Comparison of ENCODE assay signal across 17 cellular contexts in the genomic region with DNA sequence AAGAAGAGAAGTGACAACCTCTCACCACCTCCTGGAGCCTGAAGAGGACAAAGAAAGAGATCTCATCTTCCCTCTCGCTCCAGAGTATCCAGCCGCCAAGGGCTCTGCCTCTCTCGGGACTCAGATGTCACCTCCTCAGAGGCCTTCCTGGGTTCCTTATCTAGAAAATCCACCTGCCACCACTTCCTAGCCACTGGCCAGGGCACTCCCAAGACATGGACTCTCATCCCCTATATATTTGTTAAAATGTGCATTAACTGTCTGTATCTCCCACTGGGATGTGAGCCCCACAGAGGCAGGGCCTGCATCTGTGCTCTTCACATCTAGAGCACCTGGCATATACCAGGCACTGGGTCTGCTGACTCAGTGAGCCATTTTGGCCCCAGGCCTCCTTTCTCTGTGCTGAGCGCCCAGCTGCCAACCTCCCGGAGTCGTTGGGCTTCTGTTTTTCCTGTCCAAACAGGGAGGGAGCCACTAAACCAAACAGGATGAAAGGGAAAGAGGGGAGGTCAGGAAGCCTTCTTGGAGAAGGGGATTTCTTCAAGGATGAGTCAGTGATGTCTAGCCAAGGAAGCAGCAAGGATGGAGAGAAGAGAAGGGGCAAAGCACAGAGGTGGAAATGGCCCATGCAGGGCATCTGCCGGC. TPM values are rescaled to one million over a fixed set of nuclear protein-coding genes. Genes with fewer than 3 reads are reported as not detected.
DNase-seq lines count a peak whose midpoint lies in the region; ATAC-seq, FAIRE-seq and TF ChIP-seq lines count a peak whose summit lies in the region.
"Had no signal": no experiment of that assay in that cellular context is flagged by ENCODE, and none has a peak within 500 bp of the region (broad histone marks: within the 10 kb centered on the region; RNA-seq: fewer than 3 reads in every experiment).

No MANE protein-coding gene starts in this region.

- CTCF ChIA-PET in A549 (lab: Yijun Ruan, JAX), result interaction anchor here (0.8 to 2.0 kb wide), 4 partner anchors 8 to 404 kb away, joined by 3 to 4 read pairs (median 4); no protein-coding TSS in a partner anchor
- CTCF ChIA-PET in activated CD4-positive, alpha-beta T cell treated with anti-CD3 and anti-CD28 coated beads for 36 hours (lab: Charles Lee), result no interaction called here

- peak; percentile 70 for FAIRE-seq in A549 (lab: Jason Lieb, UNC)

- peak in 1 of 2 experiments; percentile 67; a peak in 1 of 5 replicates for TF ChIP-seq EP300 in A549 (IDR thresholded peaks at IDR 0.05)

- peaks cover 46% of the 10 kb centered on the region for H3K4me1 ChIP-seq in A549
- H3K4me1 ChIP-seq in heart right ventricle, result peaks cover 0 to 9% (median 0%) of the 10 kb centered on the region in 9 donors
- H3K4me1 ChIP-seq in trophoblast cell (ENCODE audit: control insufficient read depth in 1 of 2, insufficient read depth in 2 of 2, low read length in 2 of 2), result peaks cover 10 to 11% of the 10 kb centered on the region in 2 experiments
- H3K4me1 ChIP-seq: prostate gland had no signal

- no peaks in the 10 kb centered on the region for H3K36me3 Mint-ChIP-seq in activated CD4-positive, alpha-beta T cell treated with anti-CD3 and anti-CD28 coated beads for 36 hours (ENCODE audit: low read depth)

- H3K79me2 ChIP-seq in trophoblast cell (ENCODE audit: control insufficient read depth, insufficient read depth, low read length, poor library complexity), result no peaks in the 10 kb centered on the region

- H3K36me3 ChIP-seq in brain microvascular endothelial cell (replicated peaks) (no peaks in the 10 kb centered on the region), heart right ventricle (no peaks in the 10 kb centered on the region), trophoblast cell (ENCODE audit: control insufficient read depth in 1 of 2, insufficient read depth in 2 of 2, low read length in 2 of 2) (peaks cover 12% of the 10 kb centered on the region in 2 experiments)
- H3K36me3 ChIP-seq: cardiac muscle cell, prostate gland had no signal

- no peak overlapping the region for H2BK5ac ChIP-seq in trophoblast cell (ENCODE audit: low read depth, low read length, poor library complexity)

- H3K27ac ChIP-seq in A549 (peak overlapping the region; percentile 69 to 82), brain microvascular endothelial cell (no peak overlapping the region), heart right ventricle (no peak overlapping the region), trophoblast cell (ENCODE audit: low read depth, low read length) (no peak overlapping the region)
- H3K27ac ChIP-seq: cardiac muscle cell, PC-9, prostate gland had no signal

- WGBS in A549 (ENCODE audit: missing lambda C conversion rate), result 43% methylated on average over 6 of the region's 7 CpGs
- 67 to 79% methylated on average over 7 of the region's 7 CpGs for WGBS in heart right ventricle, 2 donors
- no CpG with 5 or more reads among the region's 7 CpGs for WGBS in trophoblast cell (ENCODE audit: extremely low coverage, insufficient coverage, insufficient read length)

- H3K27me3 Mint-ChIP-seq in activated CD4-positive, alpha-beta T cell treated with anti-CD3 and anti-CD28 coated beads for 36 hours, result peaks cover 2% of the 10 kb centered on the region

- H3K4me3 ChIP-seq in A549 (no peak overlapping the region), brain microvascular endothelial cell (ENCODE audit: low read depth, low read length) (no peak overlapping the region), heart right ventricle (no peak overlapping the region), trophoblast cell (ENCODE audit: low read depth, low read length) (no peak overlapping the region)
- H3K4me3 ChIP-seq: cardiac muscle cell, PC-9, prostate gland had no signal

- no peak overlapping the region for H2BK120ac ChIP-seq in trophoblast cell (ENCODE audit: insufficient read depth, low read length, poor library complexity)

- ATAC-seq in A549 (peak; percentile 68 to 87), heart right ventricle (no peak)
- no peak for ATAC-seq in activated CD4-positive, alpha-beta T cell treated with anti-CD3 and anti-CD28 coated beads for 36 hours

- no peak overlapping the region for H2AK5ac ChIP-seq in trophoblast cell (ENCODE audit: low read length)

- no peaks in the 10 kb centered on the region for H3K9me3 Mint-ChIP-seq in activated CD4-positive, alpha-beta T cell treated with anti-CD3 and anti-CD28 coated beads for 36 hours (ENCODE audit: low read depth)

- no peak overlapping the region for H3K4me3 Mint-ChIP-seq in activated CD4-positive, alpha-beta T cell treated with anti-CD3 and anti-CD28 coated beads for 36 hours

- no peak overlapping the region for H4K12ac ChIP-seq in trophoblast cell (ENCODE audit: low read depth, low read length)

- peak in 1 of 2 experiments; percentile 35; a peak in 4 of 5 replicates for TF ChIP-seq RAD21 in A549 (conservative IDR thresholded peaks at IDR 0.05 in 1 of 2, IDR thresholded peaks at IDR 0.05 in 1 of 2)

- no peaks in the 10 kb centered on the region for H3K4me1 Mint-ChIP-seq in activated CD4-positive, alpha-beta T cell treated with anti-CD3 and anti-CD28 coated beads for 36 hours

- H3K9me3 ChIP-seq in A549 (no peaks in the 10 kb centered on the region), heart right ventricle (no peaks in the 10 kb centered on the region), trophoblast cell (ENCODE audit: insufficient read depth, low read depth, low read length) (peaks cover 3% of the 10 kb centered on the region)
- H3K9me3 ChIP-seq: prostate gland had no signal

- DNase-seq in A549 (ENCODE audit: low read depth in 1 of 2, low spot score in 1 of 2) (peak; percentile 59 to 81), LHCN-M2 (ENCODE audit: low read depth) (peak; percentile 69), brain microvascular endothelial cell (peak; percentile 37), kidney glomerular epithelial cell (lab: John Stamatoyannopoulos, UW) (peak; percentile 54), heart right ventricle (no peak), trophoblast cell (no peak)
- DNase-seq in stimulated activated CD4-positive, alpha-beta T cell treated with anti-CD3 and anti-CD28 coated beads, Interleukin-1b, Interleukin-23, amount 100 ng/mL, for 48 hours, result no peak
- DNase-seq in activated CD4-positive, alpha-beta T cell treated with anti-CD3 and anti-CD28 coated beads for 36 hours, result no peak
- DNase-seq: activated naive CD4-positive, alpha-beta T cell treated with Interleukin-2 at 50 U/mL for 16 hours; GDM1; head of caudate nucleus; Kasumi-1; NCI-H1694; NCI-H524; PC-9 had no signal

- no peak for TF ChIP-seq CTCF in A549 (IDR thresholded peaks at IDR 0.05)
- TF ChIP-seq CTCF in brain microvascular endothelial cell (IDR thresholded peaks at IDR 0.05; ENCODE audit: low read depth, low read length, missing control alignments), result no peak
- no peak for TF ChIP-seq CTCF in heart right ventricle (IDR thresholded peaks at IDR 0.05)

- H2AFZ ChIP-seq in trophoblast cell (ENCODE audit: insufficient read depth, low read length, poor library complexity), result no peak overlapping the region
- H2AFZ ChIP-seq: PC-9 had no signal

- H4K8ac ChIP-seq in trophoblast cell (ENCODE audit: low read depth, low read length), result no peak overlapping the region

- no peak overlapping the region for H3K23ac ChIP-seq in trophoblast cell (ENCODE audit: low read length)

- H3K27me3 ChIP-seq in brain microvascular endothelial cell (replicated peaks) (no peaks in the 10 kb centered on the region), heart right ventricle (peaks cover 0 to 3% (median 0%) of the 10 kb centered on the region in 7 donors), trophoblast cell (ENCODE audit: insufficient read depth, low read length) (no peaks in the 10 kb centered on the region)
- H3K27me3 ChIP-seq: cardiac muscle cell had no signal

- H3K9ac ChIP-seq in trophoblast cell (ENCODE audit: low read length), result no peak overlapping the region

- no peak overlapping the region for H2BK12ac ChIP-seq in trophoblast cell (ENCODE audit: low read length)

- H3K4ac ChIP-seq in trophoblast cell (ENCODE audit: low read depth, low read length), result no peak overlapping the region

- in situ Hi-C loops in brain microvascular endothelial cell (cut with HindIII; ENCODE audit: low pct_ligation_motif_present, low sequenced_read_pairs), result no loop called here

- H4K91ac ChIP-seq in trophoblast cell (ENCODE audit: low read depth, low read length), result no peak overlapping the region

- H3K27ac Mint-ChIP-seq in activated CD4-positive, alpha-beta T cell treated with anti-CD3 and anti-CD28 coated beads for 36 hours, result no peak overlapping the region

- H3K4me2 ChIP-seq in A549 (peak overlapping the region; percentile 60), trophoblast cell (ENCODE audit: low read length) (no peak overlapping the region)
- H3K4me2 ChIP-seq: PC-9 had no signal

- intact Hi-C loops in activated CD4-positive, alpha-beta T cell treated with anti-CD3 and anti-CD28 coated beads for 36 hours (cut with DNase I, micrococcal nuclease), result no loop called here
- intact Hi-C loops in heart right ventricle (cut with DNase I), result no loop called here

- no peak overlapping the region for H3K14ac ChIP-seq in trophoblast cell (ENCODE audit: low read length)

- no peak for TF ChIP-seq POLR2A in A549 (IDR thresholded peaks at IDR 0.05; ENCODE audit: low read length)

- POLR2A ChIA-PET in A549 (lab: Yijun Ruan, JAX), result no interaction called here
- POLR2A ChIA-PET in activated CD4-positive, alpha-beta T cell treated with anti-CD3 and anti-CD28 coated beads for 36 hours (lab: Charles Lee), result no interaction called here

- H3K18ac ChIP-seq in trophoblast cell (ENCODE audit: low read length), result no peak overlapping the region

- H3K79me1 ChIP-seq in trophoblast cell (ENCODE audit: low read length), result no peaks in the 10 kb centered on the region

TF ChIP-seq in A549, 52 proteins besides CTCF, POLR2A, EP300 and RAD21 (continues in another document):
- TF ChIP-seq GATA3 (IDR thresholded peaks at IDR 0.05; ENCODE audit: borderline replicate concordance) (peak; percentile 50; the same call in 1 of the 2 replicates), JUN (IDR thresholded peaks at IDR 0.05) (peak; percentile 61 to 67; a peak in 3 of 5 replicates), BHLHE40 (IDR thresholded peaks at IDR 0.05; ENCODE audit: low read depth, low read length) (no peak)

RNA-seq across cellular contexts. Expression of a gene that starts 58.9 kb away (rescaled TPM):
- polyA plus RNA-seq in A549 (2011; rRNA removed), result 14.9 and 16.2 TPM in 2 replicates
- polyA plus RNA-seq in A549 (2012; cell fraction: cytosol; rRNA removed), result 36.9 and 42.2 TPM in 2 replicates
- 50.8 and 52.5 TPM in 2 replicates for polyA plus RNA-seq in A549 (2012; cell fraction: nucleus; rRNA removed)
- polyA plus RNA-seq in A549 (2017; fragmentation: RNase III; extraction: RNeasy Plus Mini Kit Qiagen cat#74134 plus additional on column Dnase treatment), result 30.6 to 36.7 TPM (median 34.2 TPM) in 3 replicates
- polyA minus RNA-seq in A549 (2011; rRNA and poly(A)+ RNA removed), result 29.5 and 33.5 TPM in 2 replicates
- 27.4 and 28.6 TPM in 2 replicates for total RNA-seq in LHCN-M2 (2014; rRNA removed)
- 29.1 TPM for polyA plus RNA-seq in LHCN-M2 (2012)
- under 1 TPM in 1 of 2 experiments, not detected in 1; 0.18 TPM for total RNA-seq in activated CD4-positive, alpha-beta T cell treated with anti-CD3 and anti-CD28 coated beads for 36 hours
- 1 to 10 TPM; 1.2 to 5.3 (median 2.0) TPM for total RNA-seq in heart right ventricle
- under 1 TPM; 0.59 to 0.95 TPM for polyA plus RNA-seq in heart right ventricle
- 130 and 138 TPM in 2 replicates for polyA plus RNA-seq in trophoblast cell (2013)

Comparison
In these comparisons a context has a peak if more than half of its experiments do, and no peak if none do; other contexts are left out.
1. ATAC-seq: peak in A549 (2 of 2); none in activated CD4-positive, alpha-beta T cell treated with anti-CD3 and anti-CD28 coated beads for 36 hours (single experiment) and heart right ventricle (0 of 8).
2. DNase-seq: peak in A549 (2 of 2), LHCN-M2 (single experiment), brain microvascular endothelial cell (single experiment) and kidney glomerular epithelial cell (single experiment); none in stimulated activated CD4-positive, alpha-beta T cell treated with anti-CD3 and anti-CD28 coated beads, Interleukin-1b, Interleukin-23, amount 100 ng/mL, for 48 hours (single experiment), activated CD4-positive, alpha-beta T cell treated with anti-CD3 and anti-CD28 coated beads for 36 hours (single experiment), heart right ventricle (0 of 2) and trophoblast cell (0 of 2).
3. H3K27ac ChIP-seq: peak in A549 (2 of 2); none in brain microvascular endothelial cell (single experiment), heart right ventricle (0 of 10) and trophoblast cell (single experiment).